In the genomic region with DNA sequence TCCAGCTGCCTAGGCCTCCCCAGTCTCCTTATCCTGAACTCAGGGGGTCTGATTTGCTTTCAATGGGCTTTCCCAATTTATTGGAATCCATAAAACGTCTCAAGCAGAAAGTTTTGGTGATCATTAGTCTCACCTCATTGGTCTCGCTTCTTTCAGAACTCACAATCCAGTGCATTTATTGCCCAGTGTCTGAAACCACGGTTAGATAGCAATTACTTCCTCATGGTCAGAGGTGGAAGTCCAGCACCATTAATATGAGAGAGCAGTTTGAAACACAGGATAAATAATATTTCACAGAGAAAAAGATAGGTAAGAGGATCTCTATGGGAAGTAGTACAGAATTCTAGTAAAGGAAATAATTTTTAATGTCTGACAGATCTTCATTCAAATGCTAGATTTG, we compare ENCODE assay signal across 34 cellular contexts.
"Had no signal": no experiment of that assay in that cellular context is flagged by ENCODE, and none has a peak within 500 bp of the region (broad histone marks: within the 10 kb centered on the region; RNA-seq: fewer than 3 reads in every experiment).

No MANE protein-coding gene starts in this region.

- H3K27ac ChIP-seq: adrenal gland, ascending aorta, body of pancreas, brain microvascular endothelial cell, breast epithelium, cardiac muscle cell had no signal

- H3K9me3 ChIP-seq: adrenal gland, ascending aorta, body of pancreas, breast epithelium had no signal

- FAIRE-seq: astrocyte, bronchial epithelial cell had no signal

- H3K27me3 ChIP-seq: adrenal gland, ascending aorta, body of pancreas, brain microvascular endothelial cell, breast epithelium, cardiac muscle cell had no signal

- ATAC-seq: activated naive CD4-positive, alpha-beta T cell treated with anti-CD3 and anti-CD28 coated beads, Interleukin-2, amount 50 U/mL, for 72 hours; activated naive CD8-positive, alpha-beta T cell treated with anti-CD3 and anti-CD28 coated beads, Interleukin-2, amount 50 U/mL, for 24 hours; activated T-cell treated with anti-CD3 and anti-CD28 coated beads, Interleukin-2, amount 50 U/mL, for 4 hours; activated T-cell treated with anti-CD3 and anti-CD28 coated beads, Interleukin-2, amount 50 U/mL, for 72 hours; activated T-helper 17 cell treated with anti-CD3 and anti-CD28 coated beads, Interleukin-2, amount 50 U/mL, for 72 hours; body of pancreas had no signal

- DNase-seq: activated effector memory CD4-positive, alpha-beta T cell treated with anti-CD3 and anti-CD28 coated beads, Interleukin-2, amount 50 U/mL, for 16 hours; activated effector memory CD4-positive, alpha-beta T cell treated with Interleukin-2 at 50 U/mL for 16 hours; activated gamma-delta T cell; activated gamma-delta T cell treated with Interleukin-2 at 50 U/mL for 16 hours; activated naive CD4-positive, alpha-beta T cell; activated naive CD4-positive, alpha-beta T cell treated with anti-CD3 and anti-CD28 coated beads for 36 hours; activated naive CD4-positive, alpha-beta T cell treated with anti-CD3 and anti-CD28 coated beads, Interleukin-2, amount 10 ng/mL, durations not matched to agents 7 days and 5 days; activated naive CD4-positive, alpha-beta T cell treated with anti-CD3 and anti-CD28 coated beads, Interleukin-2, amount 50 U/mL, for 16 hours; activated naive CD4-positive, alpha-beta T cell treated with Interleukin-2 at 50 U/mL for 16 hours; activated naive CD8-positive, alpha-beta T cell treated with anti-CD3 and anti-CD28 coated beads for 36 hours; activated naive CD8-positive, alpha-beta T cell treated with anti-CD3 and anti-CD28 coated beads, Interleukin-2, amount 10 ng/mL, durations not matched to agents 7 days and 5 days; activated naive CD8-positive, alpha-beta T cell treated with anti-CD3 and anti-CD28 coated beads, Interleukin-2, amount 50 U/mL, for 24 hours; activated T-cell treated with anti-CD3 and anti-CD28 coated beads, Interleukin-2, amount 50 U/mL, for 1 hour; activated T-cell treated with anti-CD3 and anti-CD28 coated beads, Interleukin-2, amount 50 U/mL, for 24 hours; activated T-cell treated with anti-CD3 and anti-CD28 coated beads, Interleukin-2, amount 50 U/mL, for 4 hours; activated T-cell treated with anti-CD3 and anti-CD28 coated beads, Interleukin-2, amount 50 U/mL, for 48 hours; activated T-cell treated with anti-CD3 and anti-CD28 coated beads, Interleukin-2, amount 50 U/mL, for 72 hours; adrenal gland; amniotic stem cell; amygdala; anterior cingulate cortex; aorta; body of pancreas; brain microvascular endothelial cell; caudate nucleus; central memory CD4-positive, alpha-beta T cell; cerebellar nuclear complex had no signal

- H3K4me3 ChIP-seq: adrenal gland, ascending aorta, body of pancreas, breast epithelium, cardiac muscle cell had no signal

- H3K36me3 ChIP-seq: adrenal gland, ascending aorta, brain microvascular endothelial cell, breast epithelium, cardiac muscle cell had no signal

- H3K4me1 ChIP-seq: adrenal gland, ascending aorta, body of pancreas, breast epithelium had no signal
